Comparison of ENCODE assay signal across 8 cellular contexts in genomic region chr10:77111611-77112550, GRCh38.
A peak's percentile ranks its signal among the peaks of the same experiment; 100 is the strongest.
DNase-seq lines count a peak whose midpoint lies in the region; ATAC-seq, FAIRE-seq and TF ChIP-seq lines count a peak whose summit lies in the region.

No MANE protein-coding gene starts in this region.

- FAIRE-seq in bronchial epithelial cell (lab: Jason Lieb, UNC) (peak; percentile 76), urothelium cell line (lab: Jason Lieb, UNC) (peak; percentile 66)

- intact Hi-C loops in left colon (cut with DNase I, micrococcal nuclease), result no loop called here

- H3K4me3 ChIP-seq in HFF-Myc (replicated peaks; ENCODE audit: low read depth, low read length) (no peak overlapping the region), bronchial epithelial cell (ENCODE audit: low read depth, low read length) (no peak overlapping the region)

- peak; percentile 52 for DNase-seq in NCI-H2171 treated with DMSO at 0.1 percent for 48 hours (lab: John Stamatoyannopoulos, UW)
- no peak for DNase-seq in NCI-H2171 (lab: John Stamatoyannopoulos, UW)
- peak; percentile 88 for DNase-seq in HFF-Myc (ENCODE audit: extremely low read depth, low read depth)
- peak; percentile 28 to 48 for DNase-seq in NCI-H526 (lab: John Stamatoyannopoulos, UW)
- DNase-seq in bronchial epithelial cell (ENCODE audit: low read depth), result peak; percentile 68
- no peak for DNase-seq in left colon
- DNase-seq in urothelium cell line (ENCODE audit: low spot score), result peak; percentile 75
- DNase-seq in effector CD4-positive, alpha-beta T cell, result no peak

- ATAC-seq in left colon, result peak; percentile 66

- H3K36me3 ChIP-seq in bronchial epithelial cell (ENCODE audit: control insufficient read depth, insufficient read depth, low read length), result no peaks in the 10 kb centered on the region

- TF ChIP-seq CTCF in HFF-Myc (IDR thresholded peaks at IDR 0.05; ENCODE audit: low read depth, low read length, missing control alignments), result peak; percentile 68
- TF ChIP-seq CTCF in bronchial epithelial cell (IDR thresholded peaks at IDR 0.05; ENCODE audit: insufficient read depth, low read length, severe bottlenecking), result peak; percentile 67

- H3K27me3 ChIP-seq in bronchial epithelial cell (ENCODE audit: control insufficient read depth, insufficient read depth, low read length), result no peaks in the 10 kb centered on the region

Comparison
In these comparisons a context has a peak if more than half of its experiments do, and no peak if none do; other contexts are left out.
1. DNase-seq: peak in NCI-H2171 treated with DMSO at 0.1 percent for 48 hours (single experiment), HFF-Myc (single experiment), NCI-H526 (2 of 2), bronchial epithelial cell (single experiment) and urothelium cell line (single experiment); none in NCI-H2171 (single experiment), left colon (0 of 2) and effector CD4-positive, alpha-beta T cell (single experiment).